25 cellular contexts compared by ENCODE assay signal in genomic region chr15:81339321-81339720, GRCh38. TPM values are rescaled to one million over a fixed set of nuclear protein-coding genes. Genes with fewer than 3 reads are reported as not detected.
DNase-seq lines count a peak whose midpoint lies in the region; ATAC-seq and TF ChIP-seq lines count a peak whose summit lies in the region.
"Had no signal": no experiment of that assay in that cellular context is flagged by ENCODE, and none has a peak within 500 bp of the region (broad histone marks: within the 10 kb centered on the region; RNA-seq: fewer than 3 reads in every experiment).

No MANE protein-coding gene starts in this region.

- H3K9me3 ChIP-seq in right atrium auricular region (no peaks in the 10 kb centered on the region), lower lobe of right lung (no peaks in the 10 kb centered on the region), colonic mucosa (no peaks in the 10 kb centered on the region)
- H3K9me3 ChIP-seq: A549 had no signal

- TF ChIP-seq CTCF in right atrium auricular region (IDR thresholded peaks at IDR 0.05) (no peak), VCaP (conservative IDR thresholded peaks at IDR 0.05) (no peak), osteocyte (IDR thresholded peaks at IDR 0.05) (no peak), lower lobe of right lung (IDR thresholded peaks at IDR 0.05) (no peak), colonic mucosa (IDR thresholded peaks at IDR 0.05) (no peak)

- peaks cover 22% of the 10 kb centered on the region for H3K27me3 Mint-ChIP-seq in osteocyte (ENCODE audit: unreplicated experiment)

- H3K4me1 ChIP-seq in right atrium auricular region, result peaks cover 0 to 14% of the 10 kb centered on the region in 2 donors
- peaks cover 5% of the 10 kb centered on the region for H3K4me1 ChIP-seq in lower lobe of right lung
- H3K4me1 ChIP-seq in colonic mucosa, result no peaks in the 10 kb centered on the region

- ATAC-seq in left ventricle myocardium superior (no peak), lower lobe of right lung (no peak), GM19463 (IDR thresholded peaks at IDR 0.05; ENCODE audit: unreplicated experiment) (no peak)
- ATAC-seq: A549, Panc1 had no signal

- H3K27me3 ChIP-seq in right atrium auricular region (no peaks in the 10 kb centered on the region), lower lobe of right lung (ENCODE audit: low read depth) (no peaks in the 10 kb centered on the region), colonic mucosa (no peaks in the 10 kb centered on the region)

- no peak overlapping the region for H3K27ac ChIP-seq in right atrium auricular region
- peak overlapping the region; percentile 69 for H3K27ac ChIP-seq in VCaP
- H3K27ac ChIP-seq in lower lobe of right lung, result no peak overlapping the region
- no peak overlapping the region for H3K27ac ChIP-seq in colonic mucosa
- H3K27ac ChIP-seq: A549, HL-60, KMS-11, SK-N-MC had no signal

- no peak overlapping the region for H3K9ac ChIP-seq in colonic mucosa (ENCODE audit: low read depth in 2 of 2, low read length in 2 of 2)
- H3K9ac ChIP-seq: KMS-11 had no signal

- intact Hi-C loops in left ventricle myocardium superior (cut with micrococcal nuclease), result no loop called here
- intact Hi-C loops in lower lobe of right lung (cut with DNase I), result no loop called here
- intact Hi-C loops in colonic mucosa (cut with DNase I), result no loop called here

- no peaks in the 10 kb centered on the region for H3K36me3 Mint-ChIP-seq in osteocyte (ENCODE audit: unreplicated experiment)
- H3K36me3 Mint-ChIP-seq: IgD-negative memory B cell had no signal

- H3K4me3 ChIP-seq in right atrium auricular region, result no peak overlapping the region
- H3K4me3 ChIP-seq in lower lobe of right lung, result no peak overlapping the region
- H3K4me3 ChIP-seq in colonic mucosa, result no peak overlapping the region
- H3K4me3 ChIP-seq: A549, SK-N-MC had no signal

- no peak overlapping the region for H3K27ac Mint-ChIP-seq in osteocyte (ENCODE audit: unreplicated experiment)
- H3K27ac Mint-ChIP-seq: CD4-positive, alpha-beta memory T cell; IgD-negative memory B cell had no signal

- H3K36me3 ChIP-seq in right atrium auricular region, result no peaks in the 10 kb centered on the region
- no peaks in the 10 kb centered on the region for H3K36me3 ChIP-seq in lower lobe of right lung
- no peaks in the 10 kb centered on the region for H3K36me3 ChIP-seq in colonic mucosa

- no peak overlapping the region for H3K4me3 Mint-ChIP-seq in osteocyte (ENCODE audit: unreplicated experiment)
- H3K4me3 Mint-ChIP-seq: CD4-positive, alpha-beta memory T cell; IgD-negative memory B cell had no signal

- no peaks in the 10 kb centered on the region for H3K9me3 Mint-ChIP-seq in osteocyte (ENCODE audit: unreplicated experiment)
- H3K9me3 Mint-ChIP-seq: CD4-positive, alpha-beta memory T cell; IgD-negative memory B cell had no signal

- peak; percentile 50 for DNase-seq in right atrium auricular region (ENCODE audit: low spot score)
- no peak for DNase-seq in left ventricle myocardium superior
- DNase-seq in osteocyte (ENCODE audit: extremely low spot score, unreplicated experiment), result peak; percentile 13
- DNase-seq in lower lobe of right lung, result no peak
- no peak for DNase-seq in colonic mucosa
- DNase-seq: C1 segment of cervical spinal cord; CD4-positive, alpha-beta memory T cell; COR-L47; NCI-H1048; NCI-H1417; NCI-H1694 treated with DMSO at 0.1 percent for 48 hours; NCI-H2081; NCI-H2227 treated with DMSO at 0.1 percent for 48 hours; NCI-H510A; NCI-H69; SHP77 treated with DMSO at 0.1 percent for 48 hours had no signal

- peaks cover 23% of the 10 kb centered on the region for H3K4me1 Mint-ChIP-seq in osteocyte (ENCODE audit: unreplicated experiment)

RNA-seq across cellular contexts. Expression of gene STARD5, which starts 15.4 kb away (rescaled TPM):
- 1 to 10 TPM; 2.2 to 3.0 TPM for total RNA-seq in right atrium auricular region
- total RNA-seq in left ventricle myocardium superior, result 1.8 TPM
- total RNA-seq in osteocyte, result 1.3 and 1.7 TPM in 2 replicates
- total RNA-seq in lower lobe of right lung, result 5.2 TPM
- total RNA-seq in colonic mucosa, result 10 to 100 TPM; 34.7 to 38.7 TPM

RNA-seq across cellular contexts. Expression of gene TMC3, which starts 34.7 kb away (rescaled TPM):
- total RNA-seq in right atrium auricular region (not detected), left ventricle myocardium superior (not detected), osteocyte (not detected in 2 replicates), lower lobe of right lung (not detected), colonic mucosa (under 1 TPM in 1 of 2 donors, not detected in 1; 0.08 TPM)
- total RNA-seq: CD4-positive, alpha-beta memory T cell; H1 had no signal

Comparison
In these comparisons a context has a peak if more than half of its experiments do, and no peak if none do; other contexts are left out.
1. DNase-seq: peak in right atrium auricular region (single experiment) and osteocyte (single experiment); none in left ventricle myocardium superior (single experiment), lower lobe of right lung (single experiment) and colonic mucosa (single experiment).